2 cellular contexts compared by ENCODE assay signal in the genomic region with DNA sequence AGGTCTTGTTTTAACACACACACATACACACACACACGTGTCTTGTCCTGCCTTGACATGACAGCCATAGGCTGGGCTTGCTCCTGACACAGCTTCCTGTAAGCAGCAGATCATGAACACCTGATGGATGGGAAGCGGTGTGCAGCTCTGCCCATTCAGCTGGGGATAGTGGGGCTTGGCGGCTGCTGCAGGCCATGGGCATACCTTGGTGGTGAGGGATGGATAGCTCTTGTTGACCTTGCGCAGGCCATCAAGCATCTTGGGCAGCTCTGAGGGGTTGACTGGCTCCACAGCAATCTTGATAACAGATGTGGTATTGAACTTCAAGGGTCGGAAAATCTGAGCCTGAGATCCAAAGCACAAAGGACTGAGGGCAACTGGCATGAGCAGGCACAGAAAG.
TF ChIP-seq lines count a peak whose summit lies in the region.

No MANE protein-coding gene starts in this region.

TF ChIP-seq in GM12878, 131 proteins besides CTCF, POLR2A, EP300 and RAD21 (continues in another document):
- TF ChIP-seq BHLHE40 (IDR thresholded peaks at IDR 0.05; ENCODE audit: borderline replicate concordance in 1 of 2, low read depth in 2 of 2, low read length in 1 of 2) (no peak), JUND (IDR thresholded peaks at IDR 0.05; ENCODE audit: low read depth, low read length) (no peak), BRCA1 (IDR thresholded peaks at IDR 0.05; ENCODE audit: low read depth, low read length) (no peak), IKZF2 (IDR thresholded peaks at IDR 0.05) (no peak), ATF7 (IDR thresholded peaks at IDR 0.05; ENCODE audit: low read depth) (no peak), CEBPB (IDR thresholded peaks at IDR 0.05; ENCODE audit: borderline replicate concordance in 1 of 2, low read depth in 2 of 2, low read length in 2 of 2) (no peak), SMAD1 (IDR thresholded peaks at IDR 0.05; ENCODE audit: low read depth, partially characterized antibody) (no peak)
- TF ChIP-seq, protein P1, sequence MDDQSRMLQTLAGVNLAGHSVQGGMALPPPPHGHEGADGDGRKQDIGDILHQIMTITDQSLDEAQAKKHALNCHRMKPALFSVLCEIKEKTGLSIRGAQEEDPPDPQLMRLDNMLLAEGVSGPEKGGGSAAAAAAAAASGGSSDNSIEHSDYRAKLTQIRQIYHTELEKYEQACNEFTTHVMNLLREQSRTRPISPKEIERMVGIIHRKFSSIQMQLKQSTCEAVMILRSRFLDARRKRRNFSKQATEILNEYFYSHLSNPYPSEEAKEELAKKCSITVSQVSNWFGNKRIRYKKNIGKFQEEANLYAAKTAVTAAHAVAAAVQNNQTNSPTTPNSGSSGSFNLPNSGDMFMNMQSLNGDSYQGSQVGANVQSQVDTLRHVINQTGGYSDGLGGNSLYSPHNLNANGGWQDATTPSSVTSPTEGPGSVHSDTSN (IDR thresholded peaks at IDR 0.05; ENCODE audit: insufficient replicate concordance, low read depth, low read length), result no peak
- TF ChIP-seq, protein P2, sequence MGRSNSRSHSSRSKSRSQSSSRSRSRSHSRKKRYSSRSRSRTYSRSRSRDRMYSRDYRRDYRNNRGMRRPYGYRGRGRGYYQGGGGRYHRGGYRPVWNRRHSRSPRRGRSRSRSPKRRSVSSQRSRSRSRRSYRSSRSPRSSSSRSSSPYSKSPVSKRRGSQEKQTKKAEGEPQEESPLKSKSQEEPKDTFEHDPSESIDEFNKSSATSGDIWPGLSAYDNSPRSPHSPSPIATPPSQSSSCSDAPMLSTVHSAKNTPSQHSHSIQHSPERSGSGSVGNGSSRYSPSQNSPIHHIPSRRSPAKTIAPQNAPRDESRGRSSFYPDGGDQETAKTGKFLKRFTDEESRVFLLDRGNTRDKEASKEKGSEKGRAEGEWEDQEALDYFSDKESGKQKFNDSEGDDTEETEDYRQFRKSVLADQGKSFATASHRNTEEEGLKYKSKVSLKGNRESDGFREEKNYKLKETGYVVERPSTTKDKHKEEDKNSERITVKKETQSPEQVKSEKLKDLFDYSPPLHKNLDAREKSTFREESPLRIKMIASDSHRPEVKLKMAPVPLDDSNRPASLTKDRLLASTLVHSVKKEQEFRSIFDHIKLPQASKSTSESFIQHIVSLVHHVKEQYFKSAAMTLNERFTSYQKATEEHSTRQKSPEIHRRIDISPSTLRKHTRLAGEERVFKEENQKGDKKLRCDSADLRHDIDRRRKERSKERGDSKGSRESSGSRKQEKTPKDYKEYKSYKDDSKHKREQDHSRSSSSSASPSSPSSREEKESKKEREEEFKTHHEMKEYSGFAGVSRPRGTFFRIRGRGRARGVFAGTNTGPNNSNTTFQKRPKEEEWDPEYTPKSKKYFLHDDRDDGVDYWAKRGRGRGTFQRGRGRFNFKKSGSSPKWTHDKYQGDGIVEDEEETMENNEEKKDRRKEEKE (IDR thresholded peaks at IDR 0.05), result no peak
- TF ChIP-seq, protein P3, sequence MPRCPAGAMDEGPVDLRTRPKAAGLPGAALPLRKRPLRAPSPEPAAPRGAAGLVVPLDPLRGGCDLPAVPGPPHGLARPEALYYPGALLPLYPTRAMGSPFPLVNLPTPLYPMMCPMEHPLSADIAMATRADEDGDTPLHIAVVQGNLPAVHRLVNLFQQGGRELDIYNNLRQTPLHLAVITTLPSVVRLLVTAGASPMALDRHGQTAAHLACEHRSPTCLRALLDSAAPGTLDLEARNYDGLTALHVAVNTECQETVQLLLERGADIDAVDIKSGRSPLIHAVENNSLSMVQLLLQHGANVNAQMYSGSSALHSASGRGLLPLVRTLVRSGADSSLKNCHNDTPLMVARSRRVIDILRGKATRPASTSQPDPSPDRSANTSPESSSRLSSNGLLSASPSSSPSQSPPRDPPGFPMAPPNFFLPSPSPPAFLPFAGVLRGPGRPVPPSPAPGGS (IDR thresholded peaks at IDR 0.05; ENCODE audit: borderline replicate concordance, insufficient read depth, low read depth, low read length, poor library complexity, severe bottlenecking), result no peak
- TF ChIP-seq, protein P4, sequence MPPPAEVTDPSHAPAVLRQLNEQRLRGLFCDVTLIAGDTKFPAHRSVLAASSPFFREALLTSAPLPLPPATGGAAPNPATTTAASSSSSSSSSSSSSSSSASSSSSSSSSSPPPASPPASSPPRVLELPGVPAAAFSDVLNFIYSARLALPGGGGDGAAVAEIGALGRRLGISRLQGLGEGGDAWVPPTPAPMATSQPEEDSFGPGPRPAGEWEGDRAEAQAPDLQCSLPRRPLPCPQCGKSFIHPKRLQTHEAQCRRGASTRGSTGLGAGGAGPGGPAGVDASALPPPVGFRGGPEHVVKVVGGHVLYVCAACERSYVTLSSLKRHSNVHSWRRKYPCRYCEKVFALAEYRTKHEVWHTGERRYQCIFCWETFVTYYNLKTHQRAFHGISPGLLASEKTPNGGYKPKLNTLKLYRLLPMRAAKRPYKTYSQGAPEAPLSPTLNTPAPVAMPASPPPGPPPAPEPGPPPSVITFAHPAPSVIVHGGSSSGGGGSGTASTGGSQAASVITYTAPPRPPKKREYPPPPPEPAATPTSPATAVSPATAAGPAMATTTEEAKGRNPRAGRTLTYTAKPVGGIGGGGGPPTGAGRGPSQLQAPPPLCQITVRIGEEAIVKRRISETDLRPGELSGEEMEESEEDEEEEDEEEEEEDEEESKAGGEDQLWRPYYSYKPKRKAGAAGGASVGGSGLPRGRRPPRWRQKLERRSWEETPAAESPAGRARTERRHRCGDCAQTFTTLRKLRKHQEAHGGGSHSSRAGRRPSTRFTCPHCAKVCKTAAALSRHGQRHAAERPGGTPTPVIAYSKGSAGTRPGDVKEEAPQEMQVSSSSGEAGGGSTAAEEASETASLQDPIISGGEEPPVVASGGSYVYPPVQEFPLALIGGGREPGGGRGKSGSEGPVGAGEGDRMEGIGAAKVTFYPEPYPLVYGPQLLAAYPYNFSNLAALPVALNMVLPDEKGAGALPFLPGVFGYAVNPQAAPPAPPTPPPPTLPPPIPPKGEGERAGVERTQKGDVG (CRISPR knock-in tag; IDR thresholded peaks at IDR 0.05), result no peak

TF ChIP-seq in SK-N-SH treated with all-trans-retinoic acid at 6 μM for 48 hours, 23 proteins besides CTCF, POLR2A, EP300 and RAD21:
- TF ChIP-seq, protein P5, sequence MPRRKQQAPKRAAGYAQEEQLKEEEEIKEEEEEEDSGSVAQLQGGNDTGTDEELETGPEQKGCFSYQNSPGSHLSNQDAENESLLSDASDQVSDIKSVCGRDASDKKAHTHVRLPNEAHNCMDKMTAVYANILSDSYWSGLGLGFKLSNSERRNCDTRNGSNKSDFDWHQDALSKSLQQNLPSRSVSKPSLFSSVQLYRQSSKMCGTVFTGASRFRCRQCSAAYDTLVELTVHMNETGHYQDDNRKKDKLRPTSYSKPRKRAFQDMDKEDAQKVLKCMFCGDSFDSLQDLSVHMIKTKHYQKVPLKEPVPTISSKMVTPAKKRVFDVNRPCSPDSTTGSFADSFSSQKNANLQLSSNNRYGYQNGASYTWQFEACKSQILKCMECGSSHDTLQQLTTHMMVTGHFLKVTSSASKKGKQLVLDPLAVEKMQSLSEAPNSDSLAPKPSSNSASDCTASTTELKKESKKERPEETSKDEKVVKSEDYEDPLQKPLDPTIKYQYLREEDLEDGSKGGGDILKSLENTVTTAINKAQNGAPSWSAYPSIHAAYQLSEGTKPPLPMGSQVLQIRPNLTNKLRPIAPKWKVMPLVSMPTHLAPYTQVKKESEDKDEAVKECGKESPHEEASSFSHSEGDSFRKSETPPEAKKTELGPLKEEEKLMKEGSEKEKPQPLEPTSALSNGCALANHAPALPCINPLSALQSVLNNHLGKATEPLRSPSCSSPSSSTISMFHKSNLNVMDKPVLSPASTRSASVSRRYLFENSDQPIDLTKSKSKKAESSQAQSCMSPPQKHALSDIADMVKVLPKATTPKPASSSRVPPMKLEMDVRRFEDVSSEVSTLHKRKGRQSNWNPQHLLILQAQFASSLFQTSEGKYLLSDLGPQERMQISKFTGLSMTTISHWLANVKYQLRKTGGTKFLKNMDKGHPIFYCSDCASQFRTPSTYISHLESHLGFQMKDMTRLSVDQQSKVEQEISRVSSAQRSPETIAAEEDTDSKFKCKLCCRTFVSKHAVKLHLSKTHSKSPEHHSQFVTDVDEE (CRISPR knock-in tag; IDR thresholded peaks at IDR 0.05), result no peak
- no peak for TF ChIP-seq TOX (CRISPR knock-in tag; IDR thresholded peaks at IDR 0.05; ENCODE audit: borderline replicate concordance)
- no peak for TF ChIP-seq ZC3H10 (CRISPR knock-in tag; IDR thresholded peaks at IDR 0.05)
- TF ChIP-seq SNAI2 (CRISPR knock-in tag; IDR thresholded peaks at IDR 0.05), result no peak
- TF ChIP-seq BACH2 (CRISPR knock-in tag; IDR thresholded peaks at IDR 0.05; ENCODE audit: borderline replicate concordance), result no peak
- TF ChIP-seq, protein P6, sequence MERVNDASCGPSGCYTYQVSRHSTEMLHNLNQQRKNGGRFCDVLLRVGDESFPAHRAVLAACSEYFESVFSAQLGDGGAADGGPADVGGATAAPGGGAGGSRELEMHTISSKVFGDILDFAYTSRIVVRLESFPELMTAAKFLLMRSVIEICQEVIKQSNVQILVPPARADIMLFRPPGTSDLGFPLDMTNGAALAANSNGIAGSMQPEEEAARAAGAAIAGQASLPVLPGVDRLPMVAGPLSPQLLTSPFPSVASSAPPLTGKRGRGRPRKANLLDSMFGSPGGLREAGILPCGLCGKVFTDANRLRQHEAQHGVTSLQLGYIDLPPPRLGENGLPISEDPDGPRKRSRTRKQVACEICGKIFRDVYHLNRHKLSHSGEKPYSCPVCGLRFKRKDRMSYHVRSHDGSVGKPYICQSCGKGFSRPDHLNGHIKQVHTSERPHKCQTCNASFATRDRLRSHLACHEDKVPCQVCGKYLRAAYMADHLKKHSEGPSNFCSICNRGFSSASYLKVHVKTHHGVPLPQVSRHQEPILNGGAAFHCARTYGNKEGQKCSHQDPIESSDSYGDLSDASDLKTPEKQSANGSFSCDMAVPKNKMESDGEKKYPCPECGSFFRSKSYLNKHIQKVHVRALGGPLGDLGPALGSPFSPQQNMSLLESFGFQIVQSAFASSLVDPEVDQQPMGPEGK (CRISPR knock-in tag; IDR thresholded peaks at IDR 0.05; ENCODE audit: borderline replicate concordance), result no peak
- TF ChIP-seq ESRRG (CRISPR knock-in tag; IDR thresholded peaks at IDR 0.05), result no peak
- no peak for TF ChIP-seq ZFP30 (CRISPR knock-in tag; IDR thresholded peaks at IDR 0.05)
- TF ChIP-seq GLIS3 (CRISPR knock-in tag; IDR thresholded peaks at IDR 0.05), result no peak
- TF ChIP-seq ARNTL (CRISPR knock-in tag; IDR thresholded peaks at IDR 0.05; ENCODE audit: borderline replicate concordance, low read depth), result no peak
- no peak for TF ChIP-seq PPARA (CRISPR knock-in tag; IDR thresholded peaks at IDR 0.05; ENCODE audit: borderline replicate concordance)
- TF ChIP-seq ZNF565 (CRISPR knock-in tag; conservative IDR thresholded peaks at IDR 0.05; ENCODE audit: low read depth), result no peak
- TF ChIP-seq ZNF8 (CRISPR knock-in tag; IDR thresholded peaks at IDR 0.05), result no peak
- TF ChIP-seq CSDC2 (CRISPR knock-in tag; IDR thresholded peaks at IDR 0.05), result no peak
TF ChIP-seq in SK-N-SH treated with all-trans-retinoic acid at 6 μM for 48 hours: peak in this region for 0.
